12 cellular contexts compared by ENCODE assay signal in genomic region chrX:10554612-10555270, GRCh38.
"Had no signal": no experiment of that assay in that cellular context is flagged by ENCODE, and none has a peak within 500 bp of the region (broad histone marks: within the 10 kb centered on the region; RNA-seq: fewer than 3 reads in every experiment).

No MANE protein-coding gene starts in this region.

- DNase-seq: activated CD4-positive, alpha-beta T cell treated with anti-CD3 and anti-CD28 coated beads, Interleukin-2, amount 10 ng/mL, durations not matched to agents 7 days and 5 days; activated CD8-positive, alpha-beta memory T cell treated with anti-CD3 and anti-CD28 coated beads, Interleukin-2, amount 50 U/mL, for 48 hours; activated gamma-delta T cell treated with Interleukin-2 at 50 U/mL for 16 hours; activated naive CD8-positive, alpha-beta T cell treated with anti-CD3 and anti-CD28 coated beads for 36 hours; activated T-cell treated with anti-CD3 and anti-CD28 coated beads, Interleukin-2, amount 50 U/mL, for 72 hours; amygdala; cerebellar nuclear complex; hypothalamus; kidney; ovary; stimulated activated CD4-positive, alpha-beta T cell treated with anti-CD3 and anti-CD28 coated beads, Interleukin-4, amount 100 ng/mL, for 1 hour; stimulated activated naive B cell treated with anti-CD40 and anti-IgM and Interleukin-4, amounts not matched to agents 10 μg/mL and 1 μg/mL and 100 μg/mL, for 72 hours had no signal

- ATAC-seq: activated T-cell treated with anti-CD3 and anti-CD28 coated beads, Interleukin-2, amount 50 U/mL, for 72 hours; stimulated activated naive B cell treated with anti-CD40 and anti-IgM and Interleukin-4, amounts not matched to agents 10 μg/mL and 1 μg/mL and 100 μg/mL, for 72 hours had no signal

- FAIRE-seq: kidney had no signal

- H3K27ac ChIP-seq: ovary had no signal

- H3K27me3 ChIP-seq: ovary had no signal

- H3K9me3 ChIP-seq: ovary had no signal

- H3K36me3 ChIP-seq: ovary had no signal

- H3K4me3 ChIP-seq: ovary had no signal
